9 cellular contexts compared by ENCODE assay signal in genomic region chr22:19607198-19608113, GRCh38.
A peak's percentile ranks its signal among the peaks of the same experiment; 100 is the strongest.
DNase-seq lines count a peak whose midpoint lies in the region; ATAC-seq and TF ChIP-seq lines count a peak whose summit lies in the region.
"Had no signal": no experiment of that assay in that cellular context is flagged by ENCODE, and none has a peak within 500 bp of the region (broad histone marks: within the 10 kb centered on the region; RNA-seq: fewer than 3 reads in every experiment).

No MANE protein-coding gene starts in this region.

- peaks cover 16 to 66% (median 43%) of the 10 kb centered on the region in 4 donors for H3K4me1 Mint-ChIP-seq in naive thymus-derived CD8-positive, alpha-beta T cell

- H3K36me3 Mint-ChIP-seq in naive thymus-derived CD8-positive, alpha-beta T cell, result no peaks in the 10 kb centered on the region
- H3K36me3 Mint-ChIP-seq: brain had no signal

- H3K9ac ChIP-seq in DND-41 (ENCODE audit: low read depth, low read length), result no peak overlapping the region

- peak; percentile 33 for DNase-seq in DND-41
- DNase-seq in NCI-H774 (lab: John Stamatoyannopoulos, UW), result peak; percentile 81
- DNase-seq in body of pancreas, result peak; percentile 31 to 71 (median 65)
- DNase-seq in naive thymus-derived CD8-positive, alpha-beta T cell, result peak in 7 of 10 donors; percentile 19 to 57 (median 41)
- no peak for DNase-seq in BE2C
- no peak for DNase-seq in hippocampal formation (lab: John Stamatoyannopoulos, UW)
- no peak for DNase-seq in testis
- no peak for DNase-seq in superior temporal gyrus (ENCODE audit: extremely low spot score)

- no peak overlapping the region for H3K4me2 ChIP-seq in DND-41 (ENCODE audit: insufficient read depth, low read length)

- peak overlapping the region; percentile 25 to 91 (median 86) for H3K27ac Mint-ChIP-seq in naive thymus-derived CD8-positive, alpha-beta T cell

- H3K9me3 Mint-ChIP-seq in naive thymus-derived CD8-positive, alpha-beta T cell, result no peaks in the 10 kb centered on the region

- no peaks in the 10 kb centered on the region for H3K9me3 ChIP-seq in DND-41 (ENCODE audit: insufficient read depth, low read length, severe bottlenecking)
- no peaks in the 10 kb centered on the region for H3K9me3 ChIP-seq in body of pancreas
- no peaks in the 10 kb centered on the region for H3K9me3 ChIP-seq in BE2C
- H3K9me3 ChIP-seq in testis, result no peaks in the 10 kb centered on the region

- H3K36me3 ChIP-seq in DND-41 (ENCODE audit: insufficient read depth, low read length) (no peaks in the 10 kb centered on the region), body of pancreas (replicated peaks in 1 of 2; ENCODE audit: insufficient read depth in 1 of 2, low read depth in 2 of 2) (no peaks in the 10 kb centered on the region), BE2C (no peaks in the 10 kb centered on the region), testis (ENCODE audit: low read depth, missing control alignments) (no peaks in the 10 kb centered on the region)

- H3K4me3 ChIP-seq in DND-41 (ENCODE audit: low read depth in 1 of 2, low read length in 2 of 2) (no peak overlapping the region), body of pancreas (no peak overlapping the region), BE2C (ENCODE audit: low read depth, low read length) (no peak overlapping the region), testis (no peak overlapping the region)

- TF ChIP-seq POLR2A in body of pancreas (IDR thresholded peaks at IDR 0.05) (peak in 2 of 3 donors; percentile 27 to 48), testis (IDR thresholded peaks at IDR 0.05) (no peak)

- H3K27ac ChIP-seq in DND-41 (ENCODE audit: low read length) (no peak overlapping the region), body of pancreas (peak overlapping the region in 2 of 4 donors; percentile 19 to 21), testis (no peak overlapping the region)

- H3K79me2 ChIP-seq in DND-41 (ENCODE audit: insufficient read depth, low read length), result no peaks in the 10 kb centered on the region

- 19 to 23% methylated on average over 17 to 29 of the region's 29 CpGs for WGBS in body of pancreas, 2 donors
- WGBS in testis, 2 donors, result 41 to 52% methylated on average over 19 to 29 of the region's 29 CpGs

- H3K4me1 ChIP-seq in DND-41 (ENCODE audit: insufficient read depth, low read length), result no peaks in the 10 kb centered on the region
- no peaks in the 10 kb centered on the region for H3K4me1 ChIP-seq in body of pancreas
- H3K4me1 ChIP-seq in BE2C, result no peaks in the 10 kb centered on the region
- H3K4me1 ChIP-seq in testis, result peaks cover 4% of the 10 kb centered on the region

- ATAC-seq in DND-41 (ENCODE audit: insufficient read depth, low read depth), result peak; percentile 76
- ATAC-seq in body of pancreas, result peak; percentile 74
- peak; percentile 80 to 90 for ATAC-seq in naive thymus-derived CD8-positive, alpha-beta T cell

- TF ChIP-seq CTCF in DND-41 (IDR thresholded peaks at IDR 0.05; ENCODE audit: borderline replicate concordance, extremely low read depth, low read length, poor library complexity, severe bottlenecking) (no peak), body of pancreas (IDR thresholded peaks at IDR 0.05) (no peak), BE2C (IDR thresholded peaks at IDR 0.05; ENCODE audit: low read depth, low read length) (no peak), testis (IDR thresholded peaks at IDR 0.05) (no peak)

- H2AFZ ChIP-seq in DND-41 (ENCODE audit: low read depth, low read length), result no peak overlapping the region

- H3K4me3 Mint-ChIP-seq in naive thymus-derived CD8-positive, alpha-beta T cell, result peak overlapping the region in 9 of 10 donors; percentile 28 to 69 (median 54)
- H3K4me3 Mint-ChIP-seq: brain had no signal

- POLR2A ChIA-PET in naive thymus-derived CD8-positive, alpha-beta T cell (lab: Charles Lee), result interaction anchor here (1.0 to 4.5 kb wide), 2 partner anchors 9 to 128 kb away, joined by 3 to 28 read pairs; partner anchors contain the start of genes CDC45 and UFD1

- peaks cover 0 to 2% (median 0%) of the 10 kb centered on the region in 5 donors for H3K27me3 Mint-ChIP-seq in naive thymus-derived CD8-positive, alpha-beta T cell

- intact Hi-C loops in body of pancreas (cut with DNase I) (no loop called here), testis (cut with DNase I; ENCODE audit: low total_unique reads) (no loop called here)

- H4K20me1 ChIP-seq in DND-41 (ENCODE audit: insufficient read depth, low read length), result no peaks in the 10 kb centered on the region

- H3K27me3 ChIP-seq in DND-41 (ENCODE audit: insufficient read depth, low read length, poor library complexity), result peaks cover 8% of the 10 kb centered on the region
- H3K27me3 ChIP-seq in body of pancreas, result no peaks in the 10 kb centered on the region
- no peaks in the 10 kb centered on the region for H3K27me3 ChIP-seq in BE2C
- H3K27me3 ChIP-seq in testis, result no peaks in the 10 kb centered on the region

Comparison
In these comparisons a context has a peak if more than half of its experiments do, and no peak if none do; other contexts are left out.
1. DNase-seq: peak in DND-41 (single experiment), NCI-H774 (single experiment), body of pancreas (4 of 4) and naive thymus-derived CD8-positive, alpha-beta T cell (7 of 10); none in BE2C (single experiment), hippocampal formation (0 of 2), testis (single experiment) and superior temporal gyrus (single experiment).
2. Peak in every context shown above with its lines, with median percentiles within 50 percentile points of each other: ATAC-seq.